In the genomic region with DNA sequence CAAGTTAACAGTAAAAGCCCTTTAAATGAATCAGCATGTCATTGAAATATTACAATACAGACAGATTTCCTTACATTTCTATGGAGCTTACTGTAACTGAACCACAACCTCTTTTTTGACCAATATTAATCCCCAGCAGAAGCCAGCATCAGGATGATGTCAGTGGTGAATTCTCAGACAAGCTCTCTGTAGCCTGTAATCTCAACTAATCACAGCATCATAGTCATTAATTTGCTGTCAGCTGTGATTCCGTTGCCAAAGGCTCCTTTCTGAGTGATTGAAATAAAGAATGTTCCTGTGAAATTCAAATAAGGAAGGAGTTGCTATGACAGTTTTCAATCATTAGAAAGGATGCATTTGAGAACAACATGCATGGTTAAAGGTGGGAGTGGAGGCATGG, we compare ENCODE assay signal across 20 cellular contexts.
DNase-seq lines count a peak whose midpoint lies in the region; ATAC-seq and TF ChIP-seq lines count a peak whose summit lies in the region.
"Had no signal": no experiment of that assay in that cellular context is flagged by ENCODE, and none has a peak within 500 bp of the region (broad histone marks: within the 10 kb centered on the region; RNA-seq: fewer than 3 reads in every experiment).

No MANE protein-coding gene starts in this region.

- no peak for TF ChIP-seq EP300 in SK-N-SH (IDR thresholded peaks at IDR 0.05; ENCODE audit: borderline replicate concordance in 1 of 2, low read depth in 1 of 2, low read length in 1 of 2)

- POLR2A ChIA-PET in SK-N-SH (lab: Yijun Ruan, JAX), result no interaction called here

- H2AFZ ChIP-seq in SK-N-SH (ENCODE audit: low read depth), result no peak overlapping the region

- no peaks in the 10 kb centered on the region for H3K9me3 Mint-ChIP-seq in brain
- H3K9me3 Mint-ChIP-seq: CD4-positive, alpha-beta T cell had no signal

- H3K9me3 ChIP-seq in SK-N-SH, result no peaks in the 10 kb centered on the region
- H3K9me3 ChIP-seq: BLaER1 had no signal

- ATAC-seq in SK-N-SH treated with all-trans-retinoic acid at 6 μM for 48 hours, result no peak
- no peak for ATAC-seq in GM21786 (IDR thresholded peaks at IDR 0.05; ENCODE audit: unreplicated experiment)
- ATAC-seq in GM18909 (IDR thresholded peaks at IDR 0.05; ENCODE audit: poor library complexity, unreplicated experiment), result no peak
- ATAC-seq: GM12878, HCT116 had no signal

- H4K20me1 ChIP-seq in SK-N-SH (ENCODE audit: insufficient read depth), result no peaks in the 10 kb centered on the region
- H4K20me1 ChIP-seq: BLaER1 had no signal

- no peak for TF ChIP-seq CTCF in SK-N-SH (IDR thresholded peaks at IDR 0.05)
- TF ChIP-seq CTCF in brain (conservative IDR thresholded peaks at IDR 0.05), result no peak

- H3K4me1 Mint-ChIP-seq in brain, result peaks cover 95% of the 10 kb centered on the region

- no peak overlapping the region for H3K4me3 Mint-ChIP-seq in brain
- H3K4me3 Mint-ChIP-seq: CD4-positive, alpha-beta T cell had no signal

- TF ChIP-seq RAD21 in SK-N-SH (IDR thresholded peaks at IDR 0.05; ENCODE audit: low read length), result no peak

- H3K9ac ChIP-seq in SK-N-SH, result no peak overlapping the region
- H3K9ac ChIP-seq: BLaER1 had no signal

- no peaks in the 10 kb centered on the region for H3K27me3 Mint-ChIP-seq in brain

- no peak overlapping the region for H3K4me3 ChIP-seq in SK-N-SH (ENCODE audit: low read depth in 2 of 2, low read length in 1 of 2)
- H3K4me3 ChIP-seq: BLaER1, GM12878 had no signal

- H3K79me2 ChIP-seq in SK-N-SH (ENCODE audit: insufficient read depth), result no peaks in the 10 kb centered on the region

- H3K9me2 ChIP-seq in SK-N-SH, result no peaks in the 10 kb centered on the region

- no peak overlapping the region for H3K4me2 ChIP-seq in SK-N-SH
- H3K4me2 ChIP-seq: BLaER1 had no signal

- H3K27me3 ChIP-seq in SK-N-SH (ENCODE audit: insufficient read depth), result no peaks in the 10 kb centered on the region
- H3K27me3 ChIP-seq: BLaER1 had no signal

- peaks cover 0 to 11% of the 10 kb centered on the region in 2 experiments; a peak in 1 of 4 replicates for H3K4me1 ChIP-seq in SK-N-SH (ENCODE audit: control insufficient read depth in 1 of 2, insufficient read depth in 2 of 2, low read depth in 1 of 2, low read length in 1 of 2)
- H3K4me1 ChIP-seq: BLaER1 had no signal

- no peak overlapping the region for H3K27ac ChIP-seq in SK-N-SH (ENCODE audit: low read depth in 2 of 2, low read length in 1 of 2)
- H3K27ac ChIP-seq: BLaER1, HL-60 had no signal

- H3K27ac Mint-ChIP-seq in brain, result peak overlapping the region in 3 of 5 experiments; percentile 25 to 71 (median 68)
- H3K27ac Mint-ChIP-seq: CD4-positive, alpha-beta T cell had no signal

- H3K36me3 Mint-ChIP-seq in brain, result peaks cover 8% of the 10 kb centered on the region

- DNase-seq in SK-N-SH (no peak), NCI-H69 (lab: John Stamatoyannopoulos, UW) (peak; percentile 5)
- no peak for DNase-seq in activated T-cell treated with anti-CD3 and anti-CD28 coated beads, Interleukin-2, amount 50 U/mL, for 48 hours
- DNase-seq: CD4-positive, alpha-beta T cell; COR-L47; NCI-H1092 treated with DMSO at 0.1 percent for 48 hours; NCI-H1436; NCI-H187; NCI-H2081 treated with DMSO at 0.1 percent for 48 hours; NCI-H2171; NCI-H226; T-helper 1 cell had no signal

- CTCF ChIA-PET in SK-N-SH (lab: Yijun Ruan, JAX), result no interaction called here

- 21% methylated on average over 1 of the region's 1 CpG for WGBS in SK-N-SH (ENCODE audit: low lambda C conversion rate)

- no peaks in the 10 kb centered on the region for H3K36me3 ChIP-seq in SK-N-SH (replicated peaks in 1 of 2; ENCODE audit: control insufficient read depth in 1 of 2, insufficient read depth in 2 of 2, low read length in 1 of 2)
- H3K36me3 ChIP-seq: BLaER1 had no signal

- H3F3A ChIP-seq in SK-N-SH (replicated peaks; ENCODE audit: insufficient read depth), result no peaks in the 10 kb centered on the region

TF ChIP-seq in SK-N-SH treated with all-trans-retinoic acid at 6 μM for 48 hours, 23 proteins besides CTCF, POLR2A, EP300 and RAD21:
- TF ChIP-seq, protein P1, sequence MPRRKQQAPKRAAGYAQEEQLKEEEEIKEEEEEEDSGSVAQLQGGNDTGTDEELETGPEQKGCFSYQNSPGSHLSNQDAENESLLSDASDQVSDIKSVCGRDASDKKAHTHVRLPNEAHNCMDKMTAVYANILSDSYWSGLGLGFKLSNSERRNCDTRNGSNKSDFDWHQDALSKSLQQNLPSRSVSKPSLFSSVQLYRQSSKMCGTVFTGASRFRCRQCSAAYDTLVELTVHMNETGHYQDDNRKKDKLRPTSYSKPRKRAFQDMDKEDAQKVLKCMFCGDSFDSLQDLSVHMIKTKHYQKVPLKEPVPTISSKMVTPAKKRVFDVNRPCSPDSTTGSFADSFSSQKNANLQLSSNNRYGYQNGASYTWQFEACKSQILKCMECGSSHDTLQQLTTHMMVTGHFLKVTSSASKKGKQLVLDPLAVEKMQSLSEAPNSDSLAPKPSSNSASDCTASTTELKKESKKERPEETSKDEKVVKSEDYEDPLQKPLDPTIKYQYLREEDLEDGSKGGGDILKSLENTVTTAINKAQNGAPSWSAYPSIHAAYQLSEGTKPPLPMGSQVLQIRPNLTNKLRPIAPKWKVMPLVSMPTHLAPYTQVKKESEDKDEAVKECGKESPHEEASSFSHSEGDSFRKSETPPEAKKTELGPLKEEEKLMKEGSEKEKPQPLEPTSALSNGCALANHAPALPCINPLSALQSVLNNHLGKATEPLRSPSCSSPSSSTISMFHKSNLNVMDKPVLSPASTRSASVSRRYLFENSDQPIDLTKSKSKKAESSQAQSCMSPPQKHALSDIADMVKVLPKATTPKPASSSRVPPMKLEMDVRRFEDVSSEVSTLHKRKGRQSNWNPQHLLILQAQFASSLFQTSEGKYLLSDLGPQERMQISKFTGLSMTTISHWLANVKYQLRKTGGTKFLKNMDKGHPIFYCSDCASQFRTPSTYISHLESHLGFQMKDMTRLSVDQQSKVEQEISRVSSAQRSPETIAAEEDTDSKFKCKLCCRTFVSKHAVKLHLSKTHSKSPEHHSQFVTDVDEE (CRISPR knock-in tag; IDR thresholded peaks at IDR 0.05), result no peak
- TF ChIP-seq ISL1 (CRISPR knock-in tag; IDR thresholded peaks at IDR 0.05) (peak; percentile 17; the same call in 1 of the 2 replicates), SNAI2 (CRISPR knock-in tag; IDR thresholded peaks at IDR 0.05) (no peak)

TF ChIP-seq in SK-N-SH, 30 proteins besides CTCF, POLR2A, EP300 and RAD21:
- TF ChIP-seq CHD2 (IDR thresholded peaks at IDR 0.05; ENCODE audit: low read length, partially characterized antibody), result no peak
- no peak for TF ChIP-seq GABPA (IDR thresholded peaks at IDR 0.05; ENCODE audit: low read depth)
- TF ChIP-seq, protein P2, sequence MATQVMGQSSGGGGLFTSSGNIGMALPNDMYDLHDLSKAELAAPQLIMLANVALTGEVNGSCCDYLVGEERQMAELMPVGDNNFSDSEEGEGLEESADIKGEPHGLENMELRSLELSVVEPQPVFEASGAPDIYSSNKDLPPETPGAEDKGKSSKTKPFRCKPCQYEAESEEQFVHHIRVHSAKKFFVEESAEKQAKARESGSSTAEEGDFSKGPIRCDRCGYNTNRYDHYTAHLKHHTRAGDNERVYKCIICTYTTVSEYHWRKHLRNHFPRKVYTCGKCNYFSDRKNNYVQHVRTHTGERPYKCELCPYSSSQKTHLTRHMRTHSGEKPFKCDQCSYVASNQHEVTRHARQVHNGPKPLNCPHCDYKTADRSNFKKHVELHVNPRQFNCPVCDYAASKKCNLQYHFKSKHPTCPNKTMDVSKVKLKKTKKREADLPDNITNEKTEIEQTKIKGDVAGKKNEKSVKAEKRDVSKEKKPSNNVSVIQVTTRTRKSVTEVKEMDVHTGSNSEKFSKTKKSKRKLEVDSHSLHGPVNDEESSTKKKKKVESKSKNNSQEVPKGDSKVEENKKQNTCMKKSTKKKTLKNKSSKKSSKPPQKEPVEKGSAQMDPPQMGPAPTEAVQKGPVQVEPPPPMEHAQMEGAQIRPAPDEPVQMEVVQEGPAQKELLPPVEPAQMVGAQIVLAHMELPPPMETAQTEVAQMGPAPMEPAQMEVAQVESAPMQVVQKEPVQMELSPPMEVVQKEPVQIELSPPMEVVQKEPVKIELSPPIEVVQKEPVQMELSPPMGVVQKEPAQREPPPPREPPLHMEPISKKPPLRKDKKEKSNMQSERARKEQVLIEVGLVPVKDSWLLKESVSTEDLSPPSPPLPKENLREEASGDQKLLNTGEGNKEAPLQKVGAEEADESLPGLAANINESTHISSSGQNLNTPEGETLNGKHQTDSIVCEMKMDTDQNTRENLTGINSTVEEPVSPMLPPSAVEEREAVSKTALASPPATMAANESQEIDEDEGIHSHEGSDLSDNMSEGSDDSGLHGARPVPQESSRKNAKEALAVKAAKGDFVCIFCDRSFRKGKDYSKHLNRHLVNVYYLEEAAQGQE (IDR thresholded peaks at IDR 0.05; ENCODE audit: low read depth, low read length), result no peak
TF ChIP-seq in SK-N-SH: peak in this region for 0.
